8 cellular contexts compared by ENCODE assay signal in genomic region chr1:169586395-169587255, GRCh38. TPM values are rescaled to one million over a fixed set of nuclear protein-coding genes. Genes with fewer than 3 reads are reported as not detected.
A peak's percentile ranks its signal among the peaks of the same experiment; 100 is the strongest.
DNase-seq lines count a peak whose midpoint lies in the region; ATAC-seq lines count a peak whose summit lies in the region.

Gene F5 (minus strand): TSS chr1:169586481. CDS start chr1:169586386, 95 bp downstream.

- peak; percentile 69 to 73 for DNase-seq in AML-193 (lab: John Stamatoyannopoulos, UW)
- DNase-seq in NCI-H82 (lab: John Stamatoyannopoulos, UW), result peak; percentile 81
- DNase-seq in activated CD8-positive, alpha-beta memory T cell treated with anti-CD3 and anti-CD28 coated beads for 24 hours, result peak; percentile 87
- DNase-seq in effector memory CD4-positive, alpha-beta T cell, result peak; percentile 39 to 57 (median 53)
- peak; percentile 56 for DNase-seq in mesenchymal stem cell
- peak; percentile 56 for DNase-seq in stimulated activated CD8-positive, alpha-beta memory T cell treated with anti-CD3 and anti-CD28 coated beads, Interleukin-12 subunit alpha, Interleukin-12 subunit beta, amount 100 ng/mL, for 1 hour (ENCODE audit: low read depth)

- H4K91ac ChIP-seq in mesenchymal stem cell (ENCODE audit: low read length), result no peak within 1 kb of the TSS

- H3K18ac ChIP-seq in mesenchymal stem cell (ENCODE audit: low read depth in 1 of 2, low read length in 2 of 2), result no peak within 1 kb of the TSS

- peak within 1 kb of the TSS; percentile 55 for H3K4me3 ChIP-seq in effector memory CD4-positive, alpha-beta T cell (ENCODE audit: insufficient read depth, low read depth, low read length, poor library complexity, severe bottlenecking)
- H3K4me3 ChIP-seq in mesenchymal stem cell (ENCODE audit: insufficient read depth in 1 of 2, low read depth in 1 of 2, low read length in 2 of 2), result peak within 1 kb of the TSS in 1 of 2 experiments; percentile 67

- WGBS in mesenchymal stem cell, result 44% methylated on average over 15 of the region's 15 CpGs

- H3K4ac ChIP-seq in mesenchymal stem cell (ENCODE audit: low read depth in 1 of 2, low read length in 2 of 2), result no peak within 1 kb of the TSS

- no peak within 1 kb of the TSS for H2AK5ac ChIP-seq in mesenchymal stem cell (ENCODE audit: low read length, severe bottlenecking)

- peak within 1 kb of the TSS; percentile 19 for H3K4me2 ChIP-seq in mesenchymal stem cell (ENCODE audit: low read length, poor library complexity, severe bottlenecking)

- H3K9me3 ChIP-seq in effector memory CD4-positive, alpha-beta T cell (ENCODE audit: control insufficient read depth, low read length), result no peaks in the 10 kb centered on the region
- H3K9me3 ChIP-seq in mesenchymal stem cell (ENCODE audit: control insufficient read depth, low read length), result no peaks in the 10 kb centered on the region

- no peaks in the 10 kb centered on the region for H3K36me3 ChIP-seq in effector memory CD4-positive, alpha-beta T cell (ENCODE audit: control insufficient read depth, insufficient read depth, low read length)
- no peaks in the 10 kb centered on the region for H3K36me3 ChIP-seq in mesenchymal stem cell (ENCODE audit: control insufficient read depth in 1 of 2, insufficient read depth in 2 of 2, low read depth in 1 of 2, low read length in 2 of 2)

- H3K14ac ChIP-seq in mesenchymal stem cell (ENCODE audit: low read length in 2 of 2), result peak within 1 kb of the TSS in 1 of 2 experiments; percentile 78

- no peak within 1 kb of the TSS for H4K8ac ChIP-seq in mesenchymal stem cell (ENCODE audit: low read length)

- H3K4me1 ChIP-seq in effector memory CD4-positive, alpha-beta T cell (ENCODE audit: control insufficient read depth, insufficient read depth, low read length, poor library complexity, severe bottlenecking), result peaks cover 14% of the 10 kb centered on the region
- H3K4me1 ChIP-seq in mesenchymal stem cell (ENCODE audit: control insufficient read depth, insufficient read depth, low read depth, low read length), result peaks cover 4% of the 10 kb centered on the region

- H3K27me3 ChIP-seq in effector memory CD4-positive, alpha-beta T cell (replicated peaks; ENCODE audit: control insufficient read depth, insufficient read depth, low read length, poor library complexity, severe bottlenecking), result no peaks in the 10 kb centered on the region
- H3K27me3 ChIP-seq in mesenchymal stem cell (ENCODE audit: control insufficient read depth in 1 of 2, insufficient read depth in 1 of 2, low read length in 2 of 2), result peaks cover under 1 to 4% of the 10 kb centered on the region in 2 experiments

- peak within 1 kb of the TSS; percentile 47 for H3K27ac ChIP-seq in effector memory CD4-positive, alpha-beta T cell (ENCODE audit: insufficient read depth, low read length, poor library complexity, severe bottlenecking)
- H3K27ac ChIP-seq in mesenchymal stem cell (ENCODE audit: low read length, poor library complexity, severe bottlenecking), result no peak within 1 kb of the TSS

- H2BK5ac ChIP-seq in mesenchymal stem cell (ENCODE audit: low read depth, low read length, poor library complexity, severe bottlenecking), result no peak within 1 kb of the TSS

- no peak within 1 kb of the TSS for H2BK120ac ChIP-seq in mesenchymal stem cell (ENCODE audit: low read depth, low read length)

- H2AFZ ChIP-seq in mesenchymal stem cell (ENCODE audit: low read depth, low read length), result no peak within 1 kb of the TSS

- H2BK12ac ChIP-seq in mesenchymal stem cell (ENCODE audit: low read length in 2 of 2), result no peak within 1 kb of the TSS

- peak; percentile 93 for ATAC-seq in GM19023 (IDR thresholded peaks at IDR 0.05; ENCODE audit: unreplicated experiment)
- ATAC-seq in HG03175 (IDR thresholded peaks at IDR 0.05; ENCODE audit: unreplicated experiment), result peak; percentile 95

- H3K9ac ChIP-seq in mesenchymal stem cell (ENCODE audit: low read length), result peak within 1 kb of the TSS; percentile 37

- peak within 1 kb of the TSS in 1 of 2 experiments; percentile 91 for H3K23ac ChIP-seq in mesenchymal stem cell (ENCODE audit: low read length in 2 of 2)

- H2BK15ac ChIP-seq in mesenchymal stem cell (ENCODE audit: low read depth, poor library complexity, severe bottlenecking), result no peak within 1 kb of the TSS

- H3K79me1 ChIP-seq in mesenchymal stem cell (replicated peaks; ENCODE audit: low read length, poor library complexity, severe bottlenecking), result no peaks in the 10 kb centered on the region

RNA-seq across cellular contexts. Expression of gene F5, which starts in this region (rescaled TPM):
- not detected for polyA plus RNA-seq in mesenchymal stem cell (2013, experiment 1 of 2)
- not detected for polyA plus RNA-seq in mesenchymal stem cell (2013, experiment 2 of 2)
